Comparison of ENCODE assay signal across 8 cellular contexts in the genomic region with DNA sequence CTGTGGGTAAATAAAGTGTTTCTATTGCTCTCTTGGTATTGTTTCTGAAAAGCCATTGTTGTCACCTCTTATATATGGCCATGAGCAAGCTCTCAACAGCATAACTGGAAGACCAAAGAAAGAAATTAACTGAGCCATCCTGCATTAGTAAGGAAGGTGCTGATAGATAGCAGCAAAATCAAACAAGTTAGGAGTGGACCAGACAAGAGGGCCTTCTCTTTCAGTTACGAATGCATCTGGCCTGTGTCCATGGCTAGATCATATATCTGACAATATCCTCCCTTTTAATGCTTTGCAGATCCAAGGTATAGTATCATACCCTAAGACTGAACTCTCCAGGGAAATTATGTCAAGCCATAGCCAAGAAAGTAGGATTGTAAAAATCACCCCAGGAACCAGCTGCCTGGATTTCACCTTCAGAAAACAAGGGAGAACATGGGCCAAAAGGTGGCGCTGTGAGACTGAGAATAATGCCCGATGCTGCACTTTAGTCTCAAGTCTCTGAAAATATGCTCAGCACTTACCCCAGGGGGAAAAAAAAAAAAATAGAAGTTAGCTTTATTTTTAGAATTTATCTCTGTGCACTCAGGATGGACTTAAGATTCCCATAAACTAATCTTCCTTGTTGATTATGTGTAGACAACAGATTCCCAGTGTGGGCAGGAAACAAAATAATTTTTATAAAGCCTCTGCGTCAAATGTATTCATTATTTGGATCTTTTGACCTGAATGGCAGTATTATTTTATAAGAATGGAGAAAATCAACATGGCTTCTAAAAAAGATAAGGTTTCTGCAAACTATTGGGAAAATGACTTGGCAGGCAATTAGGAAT.
A peak's percentile ranks its signal among the peaks of the same experiment; 100 is the strongest.
DNase-seq lines count a peak whose midpoint lies in the region; ATAC-seq, FAIRE-seq and TF ChIP-seq lines count a peak whose summit lies in the region.

No MANE protein-coding gene starts in this region.

- no peaks in the 10 kb centered on the region for H3K79me2 ChIP-seq in endothelial cell of umbilical vein (ENCODE audit: control insufficient read depth, insufficient read depth, low read length)

- no peaks in the 10 kb centered on the region for H3K36me3 ChIP-seq in endothelial cell of umbilical vein (ENCODE audit: control insufficient read depth in 2 of 2, extremely low read depth in 1 of 2, insufficient read depth in 2 of 2, low read length in 2 of 2)
- H3K36me3 ChIP-seq in mucosa of descending colon (ENCODE audit: low read depth): no peaks in the 10 kb centered on the region

- H3K4me2 ChIP-seq in endothelial cell of umbilical vein (ENCODE audit: insufficient read depth, low read length): no peak overlapping the region

- ATAC-seq in HG03571 (IDR thresholded peaks at IDR 0.05; ENCODE audit: unreplicated experiment): peak; percentile 59
- ATAC-seq in mucosa of descending colon: peak; percentile 81

- peak; percentile 4 for DNase-seq in NCI-H2171 treated with DMSO at 0.1 percent for 48 hours (lab: John Stamatoyannopoulos, UW)
- DNase-seq in NCI-H2171 (lab: John Stamatoyannopoulos, UW): no peak
- DNase-seq in NOMO-1 (lab: John Stamatoyannopoulos, UW; ENCODE audit: unreplicated experiment in 2 of 2): peak; percentile 42 to 76
- DNase-seq in activated CD8-positive, alpha-beta memory T cell treated with anti-CD3 and anti-CD28 coated beads for 48 hours (ENCODE audit: low read depth in 2 of 3, low spot score in 2 of 3): peak; percentile 48 to 75 (median 70)
- peak; percentile 91 for DNase-seq in endothelial cell of umbilical vein (ENCODE audit: low read depth, low spot score)
- DNase-seq in mucosa of descending colon: peak; percentile 53 to 96 (median 80)
- peak; percentile 95 for DNase-seq in stimulated activated CD8-positive, alpha-beta memory T cell treated with anti-CD3 and anti-CD28 coated beads, Interleukin-4, amount 100 ng/mL, for 48 hours

- H3K9me3 ChIP-seq in endothelial cell of umbilical vein (replicated peaks; ENCODE audit: control insufficient read depth, insufficient read depth, low read length) (no peaks in the 10 kb centered on the region), mucosa of descending colon (no peaks in the 10 kb centered on the region)

- H3K27me3 ChIP-seq in endothelial cell of umbilical vein (ENCODE audit: control insufficient read depth in 2 of 2, insufficient read depth in 2 of 2, low read length in 2 of 2): no peaks in the 10 kb centered on the region

- H3K4me3 ChIP-seq in endothelial cell of umbilical vein (replicated peaks in 1 of 3; ENCODE audit: insufficient read depth in 1 of 3, low read depth in 1 of 3, low read length in 3 of 3): no peak overlapping the region
- no peak overlapping the region for H3K4me3 ChIP-seq in mucosa of descending colon

- H4K20me1 ChIP-seq in endothelial cell of umbilical vein (replicated peaks; ENCODE audit: control insufficient read depth, extremely low read depth, insufficient read depth, low read length): no peaks in the 10 kb centered on the region

- no TSS peak for BruUV-seq in endothelial cell of umbilical vein (replicated peaks; lab: Mats Ljungman, UMichigan)

- H3K9me1 ChIP-seq in endothelial cell of umbilical vein (replicated peaks; ENCODE audit: control insufficient read depth, extremely low read depth, insufficient read depth, low read length): no peaks in the 10 kb centered on the region

- peak; percentile 64 to 74 for TF ChIP-seq CTCF in endothelial cell of umbilical vein (IDR thresholded peaks at IDR 0.05; ENCODE audit: extremely low read depth in 1 of 2, insufficient read depth in 1 of 2, low read depth in 1 of 2, low read length in 2 of 2)
- TF ChIP-seq CTCF in mucosa of descending colon (IDR thresholded peaks at IDR 0.05): peak; percentile 42

- FAIRE-seq in endothelial cell of umbilical vein (lab: Jason Lieb, UNC): peak; percentile 81

- peaks cover 9% of the 10 kb centered on the region for H3K4me1 ChIP-seq in endothelial cell of umbilical vein (ENCODE audit: control insufficient read depth, extremely low read depth, insufficient read depth, low read length)
- no peaks in the 10 kb centered on the region for H3K4me1 ChIP-seq in mucosa of descending colon (ENCODE audit: low read depth)

- POLR2A ChIA-PET in endothelial cell of umbilical vein (lab: Charles Lee): interaction anchor here (0.6 kb wide), 1 partner anchor 118 kb away, joined by 3 read pairs; no protein-coding TSS in a partner anchor

- CTCF ChIA-PET in endothelial cell of umbilical vein (lab: Charles Lee): interaction anchor here (0.6 to 4.9 kb wide), 74 partner anchors 8 to 787 kb away, joined by 3 to 125 read pairs (median 4); a partner anchor contains a TSS

- no peak overlapping the region for H2AFZ ChIP-seq in endothelial cell of umbilical vein (ENCODE audit: low read depth, low read length)

- intact Hi-C loops in endothelial cell of umbilical vein (cut with micrococcal nuclease): loop anchor here (1.0 to 5.0 kb wide), 13 partner anchors 118 to 785 kb away; no protein-coding TSS in a partner anchor
- intact Hi-C loops in mucosa of descending colon (cut with DNase I, micrococcal nuclease): loop anchor here (5.0 to 10.0 kb wide), 4 partner anchors 113 to 660 kb away; no protein-coding TSS in a partner anchor

- dilution Hi-C loops in endothelial cell of umbilical vein (cut with MboI; ENCODE audit: extremely low pct_ligation_motif_present, low sequenced_read_pairs): loop anchor here (25.0 kb wide), 2 partner anchors 135 to 465 kb away; no protein-coding TSS in a partner anchor

- TF ChIP-seq POLR2A in endothelial cell of umbilical vein (IDR thresholded peaks at IDR 0.05; ENCODE audit: low read depth, low read length): no peak

- H3K9ac ChIP-seq in endothelial cell of umbilical vein (replicated peaks; ENCODE audit: extremely low read depth, insufficient read depth, low read length): peak overlapping the region; percentile 32

- peak overlapping the region; percentile 42 for H3K27ac ChIP-seq in endothelial cell of umbilical vein (ENCODE audit: insufficient read depth, low read depth, low read length)

TF ChIP-seq in endothelial cell of umbilical vein, 7 proteins besides CTCF, POLR2A, EP300 and RAD21:
- TF ChIP-seq FOS (IDR thresholded peaks at IDR 0.05; ENCODE audit: borderline replicate concordance, insufficient read depth, low read length) (no peak), POLR2AphosphoS5 (IDR thresholded peaks at IDR 0.05; ENCODE audit: insufficient read depth, low read depth, low read length) (no peak), JUN (IDR thresholded peaks at IDR 0.05; ENCODE audit: borderline replicate concordance, insufficient read depth, insufficient read length, low read depth) (no peak), EZH2 (IDR thresholded peaks at IDR 0.05; ENCODE audit: borderline replicate concordance, low read depth, low read length, severe bottlenecking) (no peak)
- TF ChIP-seq, protein P1, sequence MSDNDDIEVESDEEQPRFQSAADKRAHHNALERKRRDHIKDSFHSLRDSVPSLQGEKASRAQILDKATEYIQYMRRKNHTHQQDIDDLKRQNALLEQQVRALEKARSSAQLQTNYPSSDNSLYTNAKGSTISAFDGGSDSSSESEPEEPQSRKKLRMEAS (IDR thresholded peaks at IDR 0.05; ENCODE audit: insufficient read depth, insufficient read length): no peak
